Comparison of ENCODE assay signal across 14 cellular contexts in the genomic region with DNA sequence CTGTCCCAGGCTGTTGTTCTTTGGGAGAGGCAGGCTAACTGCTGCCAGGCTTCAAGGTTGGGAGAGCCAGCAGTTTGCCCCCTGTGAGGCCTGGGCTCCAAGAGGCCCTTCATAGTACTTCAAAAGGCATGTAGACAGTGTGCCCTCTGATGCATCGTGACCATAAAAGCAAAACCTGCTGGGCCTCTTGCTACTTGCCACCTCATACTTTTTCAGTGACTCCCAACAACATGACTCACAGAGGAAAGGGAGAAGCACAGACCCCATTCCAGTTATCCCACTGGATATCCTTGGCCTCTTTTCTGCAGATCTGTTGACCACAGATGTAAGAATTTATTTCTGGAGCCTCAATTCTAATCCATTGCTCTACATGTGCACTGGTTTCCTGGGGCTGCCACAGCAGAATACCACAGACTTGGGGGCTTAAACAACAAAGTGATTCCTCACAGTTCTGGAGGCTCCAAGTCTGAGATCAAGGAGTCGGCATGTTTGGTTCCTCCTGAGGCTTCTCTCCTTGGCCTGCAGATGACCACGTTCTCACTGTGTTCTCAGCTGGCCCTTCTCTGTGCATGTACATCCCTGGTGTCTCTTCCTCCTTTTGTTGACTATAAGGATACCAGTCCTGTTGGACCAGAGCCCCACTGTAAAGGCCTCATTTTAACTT. TPM values are rescaled to one million over a fixed set of nuclear protein-coding genes. Genes with fewer than 3 reads are reported as not detected.
DNase-seq lines count a peak whose midpoint lies in the region; TF ChIP-seq lines count a peak whose summit lies in the region.
"Had no signal": no experiment of that assay in that cellular context is flagged by ENCODE, and none has a peak within 500 bp of the region (broad histone marks: within the 10 kb centered on the region; RNA-seq: fewer than 3 reads in every experiment).

No MANE protein-coding gene starts in this region.

- H3K4me1 ChIP-seq in CD4-positive, alpha-beta memory T cell (ENCODE audit: insufficient read depth, low read length) = no peaks in the 10 kb centered on the region
- H3K4me1 ChIP-seq: adrenal gland, HAP-1 had no signal

- CTCF ChIA-PET in CD4-positive, alpha-beta memory T cell (lab: Charles Lee; ENCODE audit: partially characterized antibody) = no interaction called here

- no peaks in the 10 kb centered on the region for H3K9me3 ChIP-seq in MG63
- H3K9me3 ChIP-seq in CD4-positive, alpha-beta memory T cell (ENCODE audit: control insufficient read depth in 1 of 2, low read length in 2 of 2) = no peaks in the 10 kb centered on the region
- H3K9me3 ChIP-seq: adrenal gland, HAP-1 had no signal

- DNase-seq in EL (peak; percentile 95), MG63 (peak; percentile 75), cardiac fibroblast (ENCODE audit: low read depth in 2 of 2) (peak; percentile 22 to 55), myocyte (ENCODE audit: low read depth) (peak; percentile 63), NCI-H1105 treated with DMSO at 0.1 percent for 48 hours (lab: John Stamatoyannopoulos, UW) (no peak), retina (no peak), GM20000 (ENCODE audit: low spot score) (no peak)
- no peak for DNase-seq in CD4-positive, alpha-beta memory T cell
- DNase-seq: adrenal gland; CD8-positive, alpha-beta memory T cell; Karpas-422; NCI-H2171 had no signal

- H3K4me3 Mint-ChIP-seq in CD4-positive, alpha-beta memory T cell = no peak overlapping the region
- H3K4me3 Mint-ChIP-seq: CD8-positive, alpha-beta memory T cell had no signal

- TF ChIP-seq CTCF in cardiac fibroblast (IDR thresholded peaks at IDR 0.05; ENCODE audit: low read depth, low read length) (no peak), GM20000 (IDR thresholded peaks at IDR 0.05; ENCODE audit: extremely low read depth, missing control alignments) (no peak)

- no peak overlapping the region for H3K27ac Mint-ChIP-seq in CD4-positive, alpha-beta memory T cell

- no peaks in the 10 kb centered on the region for H3K4me1 Mint-ChIP-seq in CD4-positive, alpha-beta memory T cell
- H3K4me1 Mint-ChIP-seq: CD8-positive, alpha-beta memory T cell had no signal

- H3K36me3 ChIP-seq in MG63 = no peaks in the 10 kb centered on the region
- H3K36me3 ChIP-seq in CD4-positive, alpha-beta memory T cell (ENCODE audit: insufficient read depth, low read length) = no peaks in the 10 kb centered on the region
- H3K36me3 ChIP-seq: adrenal gland, HAP-1 had no signal

- intact Hi-C loops in CD4-positive, alpha-beta memory T cell (cut with micrococcal nuclease) = no loop called here

- peaks cover 2 to 27% of the 10 kb centered on the region in 2 donors for H3K27me3 Mint-ChIP-seq in CD4-positive, alpha-beta memory T cell

- H3K9me3 Mint-ChIP-seq in CD4-positive, alpha-beta memory T cell = peaks cover 0 to 11% (median 0%) of the 10 kb centered on the region in 8 donors

- H3K36me3 Mint-ChIP-seq in CD4-positive, alpha-beta memory T cell = peaks cover 0 to 5% of the 10 kb centered on the region in 2 donors

- no peak overlapping the region for H3K27ac ChIP-seq in CD4-positive, alpha-beta memory T cell (ENCODE audit: low read depth, low read length)
- H3K27ac ChIP-seq: adrenal gland, VCaP had no signal

- H3K27me3 ChIP-seq in MG63 = no peaks in the 10 kb centered on the region
- no peaks in the 10 kb centered on the region for H3K27me3 ChIP-seq in CD4-positive, alpha-beta memory T cell (ENCODE audit: insufficient read depth, low read length)
- H3K27me3 ChIP-seq: adrenal gland had no signal

- H3K4me3 ChIP-seq in MG63 (no peak overlapping the region), cardiac fibroblast (replicated peaks in 1 of 2; ENCODE audit: low read depth in 2 of 2, low read length in 2 of 2) (no peak overlapping the region)
- H3K4me3 ChIP-seq in CD4-positive, alpha-beta memory T cell (ENCODE audit: low read length in 2 of 2) = no peak overlapping the region
- H3K4me3 ChIP-seq: adrenal gland, HAP-1 had no signal

- POLR2A ChIA-PET in CD4-positive, alpha-beta memory T cell (lab: Charles Lee; ENCODE audit: partially characterized antibody) = no interaction called here

RNA-seq across cellular contexts. Expression of gene NSMCE3, which starts 8.9 kb away (rescaled TPM):
- total RNA-seq in MG63 (2014; rRNA removed; shearing (Covaris generic); ENCODE audit: low replicate concordance) = 5.6 and 9.0 TPM in 2 replicates
- total RNA-seq in myocyte = 11.2 and 12.7 TPM in 2 replicates
- 7.5 TPM for polyA plus RNA-seq in myocyte (2012)
- 10 to 100 TPM; 18.2 to 18.9 TPM for total RNA-seq in CD4-positive, alpha-beta memory T cell
- 10 to 100 TPM; 26.9 to 36.8 TPM for polyA plus RNA-seq in CD4-positive, alpha-beta memory T cell

Comparison
In these comparisons a context has a peak if more than half of its experiments do, and no peak if none do; other contexts are left out.
1. DNase-seq: peak in EL (single experiment), MG63 (single experiment), cardiac fibroblast (2 of 2) and myocyte (single experiment); none in NCI-H1105 treated with DMSO at 0.1 percent for 48 hours (single experiment), retina (single experiment), CD4-positive, alpha-beta memory T cell (0 of 5) and GM20000 (single experiment).